25 cellular contexts compared by ENCODE assay signal in the genomic region with DNA sequence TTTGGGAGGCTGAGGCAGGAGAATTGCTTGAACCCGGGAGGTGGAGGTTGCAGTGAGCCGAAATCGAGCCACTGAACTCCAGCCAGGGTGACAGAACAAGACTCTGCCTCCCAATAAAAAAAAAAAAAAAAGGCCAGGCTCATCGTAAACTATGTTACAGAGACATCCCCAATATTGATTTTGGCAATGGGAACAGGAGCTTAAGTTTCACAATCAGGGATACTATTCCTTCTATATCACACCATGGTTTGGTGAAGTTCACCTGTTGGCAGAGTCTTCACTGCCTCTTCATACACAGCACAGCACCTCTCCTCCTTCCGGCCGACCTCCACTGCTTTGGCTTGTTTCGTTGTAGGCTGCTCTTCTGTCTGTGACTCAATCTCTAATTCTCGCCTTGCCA. TPM values are rescaled to one million over a fixed set of nuclear protein-coding genes. Genes with fewer than 3 reads are reported as not detected.
A peak's percentile ranks its signal among the peaks of the same experiment; 100 is the strongest.
DNase-seq lines count a peak whose midpoint lies in the region; ATAC-seq and TF ChIP-seq lines count a peak whose summit lies in the region.
"Had no signal": no experiment of that assay in that cellular context is flagged by ENCODE, and none has a peak within 500 bp of the region (broad histone marks: within the 10 kb centered on the region; RNA-seq: fewer than 3 reads in every experiment).

No MANE protein-coding gene starts in this region.

- DNase-seq in activated effector memory CD4-positive, alpha-beta T cell treated with anti-CD3 and anti-CD28 coated beads, Interleukin-2, amount 50 U/mL, for 16 hours = peak; percentile 5
- DNase-seq in activated effector memory CD4-positive, alpha-beta T cell treated with Interleukin-2 at 50 U/mL for 16 hours = no peak
- DNase-seq in LNCaP clone FGC (ENCODE audit: low read depth) (peak; percentile 97), dermis blood vessel endothelial cell (no peak), occipital lobe (lab: John Stamatoyannopoulos, UW) (no peak)
- DNase-seq in effector memory CD8-positive, alpha-beta T cell = no peak
- DNase-seq in stimulated activated effector memory CD8-positive, alpha-beta T cell treated with anti-CD3 and anti-CD28 coated beads, Interleukin-12 subunit alpha, Interleukin-12 subunit beta, amount 100 ng/mL, for 72 hours (ENCODE audit: low spot score in 2 of 2) = no peak
- DNase-seq: BE2C; central memory CD4-positive, alpha-beta T cell; DMS153; foreskin melanocyte; H7; heart right ventricle; lower lobe of right lung; natural killer cell; NCI-H1092; NCI-H1694; NCI-H748 treated with DMSO at 0.1 percent for 48 hours; ovary; SIG-M5; stimulated activated naive CD4-positive, alpha-beta T cell treated with Interleukin-2 at 50 U/mL for 16 hours; testis; WERI-Rb-1 had no signal

- H3K4me1 Mint-ChIP-seq in effector memory CD8-positive, alpha-beta T cell (ENCODE audit: low read depth in 2 of 2) = peaks cover 0 to 2% of the 10 kb centered on the region in 2 donors
- H3K4me1 Mint-ChIP-seq in stimulated activated effector memory CD8-positive, alpha-beta T cell treated with anti-CD3 and anti-CD28 coated beads, Interleukin-12 subunit alpha, Interleukin-12 subunit beta, amount 100 ng/mL, for 72 hours = peaks cover 6% of the 10 kb centered on the region

- no peak for TF ChIP-seq CTCF in LNCaP clone FGC (IDR thresholded peaks at IDR 0.05; ENCODE audit: control insufficient read depth, extremely low read depth, insufficient read depth)

- no peaks in the 10 kb centered on the region for H3K27me3 Mint-ChIP-seq in effector memory CD8-positive, alpha-beta T cell

- H3K9me3 Mint-ChIP-seq in effector memory CD8-positive, alpha-beta T cell = no peaks in the 10 kb centered on the region
- H3K9me3 Mint-ChIP-seq in stimulated activated effector memory CD8-positive, alpha-beta T cell treated with anti-CD3 and anti-CD28 coated beads, Interleukin-12 subunit alpha, Interleukin-12 subunit beta, amount 100 ng/mL, for 72 hours = no peaks in the 10 kb centered on the region
- H3K9me3 Mint-ChIP-seq: natural killer cell; T-helper 2 cell treated with Interferon-gamma antibody and Interleukin-4, amounts not matched to agents 5 μg/mL and 100 μg/mL, for 36 hours had no signal

- no peak overlapping the region for H3K4me3 ChIP-seq in LNCaP clone FGC (ENCODE audit: low read depth, low read length)
- H3K4me3 ChIP-seq: GM12878, heart right ventricle, lower lobe of right lung, ovary, testis had no signal

- H3K36me3 Mint-ChIP-seq in effector memory CD8-positive, alpha-beta T cell (ENCODE audit: insufficient read depth) = peaks cover 97% of the 10 kb centered on the region
- H3K36me3 Mint-ChIP-seq in stimulated activated effector memory CD8-positive, alpha-beta T cell treated with anti-CD3 and anti-CD28 coated beads, Interleukin-12 subunit alpha, Interleukin-12 subunit beta, amount 100 ng/mL, for 72 hours = peaks cover 100% of the 10 kb centered on the region

- no peak for ATAC-seq in effector memory CD8-positive, alpha-beta T cell (replicated peaks)
- ATAC-seq in stimulated activated effector memory CD8-positive, alpha-beta T cell treated with anti-CD3 and anti-CD28 coated beads, Interleukin-12 subunit alpha, Interleukin-12 subunit beta, amount 100 ng/mL, for 72 hours = no peak
- ATAC-seq: GM12878, heart right ventricle, lower lobe of right lung, natural killer cell had no signal

- H3K27ac Mint-ChIP-seq in effector memory CD8-positive, alpha-beta T cell = peak overlapping the region; percentile 11 to 84
- H3K27ac Mint-ChIP-seq in stimulated activated effector memory CD8-positive, alpha-beta T cell treated with anti-CD3 and anti-CD28 coated beads, Interleukin-12 subunit alpha, Interleukin-12 subunit beta, amount 100 ng/mL, for 72 hours = peak overlapping the region; percentile 15
- H3K27ac Mint-ChIP-seq: natural killer cell; T-helper 2 cell treated with Interferon-gamma antibody and Interleukin-4, amounts not matched to agents 5 μg/mL and 100 μg/mL, for 36 hours had no signal

- no peak overlapping the region for H3K4me3 Mint-ChIP-seq in effector memory CD8-positive, alpha-beta T cell
- no peak overlapping the region for H3K4me3 Mint-ChIP-seq in stimulated activated effector memory CD8-positive, alpha-beta T cell treated with anti-CD3 and anti-CD28 coated beads, Interleukin-12 subunit alpha, Interleukin-12 subunit beta, amount 100 ng/mL, for 72 hours
- H3K4me3 Mint-ChIP-seq: natural killer cell; T-helper 2 cell treated with Interferon-gamma antibody and Interleukin-4, amounts not matched to agents 5 μg/mL and 100 μg/mL, for 36 hours had no signal

RNA-seq across cellular contexts. Expression of gene UTP6, which starts 21.2 kb away (rescaled TPM):
- total RNA-seq in dermis blood vessel endothelial cell (34.8 and 41.2 TPM in 2 replicates), occipital lobe (47.1 TPM)

RNA-seq across cellular contexts. Expression of gene COPRS, which starts 21.3 kb away (rescaled TPM):
- total RNA-seq in dermis blood vessel endothelial cell (57.0 and 79.5 TPM in 2 replicates), occipital lobe (26.2 TPM)

RNA-seq across cellular contexts. Expression of gene SUZ12, which starts 56.5 kb away (rescaled TPM):
- total RNA-seq in dermis blood vessel endothelial cell (19.2 and 41.2 TPM in 2 replicates), occipital lobe (38.2 TPM)

Comparison
In these comparisons a context has a peak if more than half of its experiments do, and no peak if none do; other contexts are left out.
1. DNase-seq: peak in activated effector memory CD4-positive, alpha-beta T cell treated with anti-CD3 and anti-CD28 coated beads, Interleukin-2, amount 50 U/mL, for 16 hours (single experiment) and LNCaP clone FGC (single experiment); none in activated effector memory CD4-positive, alpha-beta T cell treated with Interleukin-2 at 50 U/mL for 16 hours (single experiment), effector memory CD8-positive, alpha-beta T cell (0 of 3), stimulated activated effector memory CD8-positive, alpha-beta T cell treated with anti-CD3 and anti-CD28 coated beads, Interleukin-12 subunit alpha, Interleukin-12 subunit beta, amount 100 ng/mL, for 72 hours (0 of 2), dermis blood vessel endothelial cell (single experiment) and occipital lobe (single experiment).